8 cellular contexts compared by ENCODE assay signal in genomic region chr2:101151859-101152194, GRCh38. TPM values are rescaled to one million over a fixed set of nuclear protein-coding genes. Genes with fewer than 3 reads are reported as not detected.
DNase-seq lines count a peak whose midpoint lies in the region; ATAC-seq and TF ChIP-seq lines count a peak whose summit lies in the region.

No MANE protein-coding gene starts in this region.

- WGBS in esophagus muscularis mucosa = 12% methylated on average over 14 of the region's 14 CpGs

- H3K4me3 ChIP-seq in esophagus muscularis mucosa = peak overlapping the region; percentile 80 to 86 (median 80)
- H3K4me3 ChIP-seq in neutrophil (ENCODE audit: low read depth in 1 of 2, low read length in 1 of 2) = peak overlapping the region; percentile 50 to 53

- H3K36me3 ChIP-seq in ES-I3 (ENCODE audit: insufficient read depth, low read length) (no peaks in the 10 kb centered on the region), esophagus muscularis mucosa (no peaks in the 10 kb centered on the region), neutrophil (no peaks in the 10 kb centered on the region)

- TF ChIP-seq CTCF in esophagus muscularis mucosa (IDR thresholded peaks at IDR 0.05) = no peak
- no peak for TF ChIP-seq CTCF in neutrophil (IDR thresholded peaks at IDR 0.05)

- intact Hi-C loops in esophagus muscularis mucosa (cut with DNase I) = loop anchor here (2.0 to 5.0 kb wide), 3 partner anchors 40 to 139 kb away; no protein-coding TSS in a partner anchor

- H3K9me3 ChIP-seq in ES-I3 (ENCODE audit: control insufficient read depth, insufficient read depth, low read length) (no peaks in the 10 kb centered on the region), esophagus muscularis mucosa (no peaks in the 10 kb centered on the region), neutrophil (no peaks in the 10 kb centered on the region)

- ATAC-seq in HG03520 (IDR thresholded peaks at IDR 0.05; ENCODE audit: unreplicated experiment) = no peak

- H3K27ac ChIP-seq in esophagus muscularis mucosa (replicated peaks in 1 of 4) (peak overlapping the region; percentile 82 to 86 (median 84)), neutrophil (peak overlapping the region; percentile 59)

- peaks cover 18% of the 10 kb centered on the region for H3K4me1 ChIP-seq in ES-I3 (ENCODE audit: insufficient read depth, low read length)
- peaks cover 34 to 47% (median 41%) of the 10 kb centered on the region in 4 donors for H3K4me1 ChIP-seq in esophagus muscularis mucosa
- peaks cover 34 to 47% of the 10 kb centered on the region in 2 experiments for H3K4me1 ChIP-seq in neutrophil (ENCODE audit: control insufficient read depth in 1 of 2, insufficient read depth in 1 of 2, low read depth in 1 of 2, low read length in 1 of 2)

- no peaks in the 10 kb centered on the region for H3K27me3 ChIP-seq in esophagus muscularis mucosa
- H3K27me3 ChIP-seq in neutrophil = peaks cover 39% of the 10 kb centered on the region

- DNase-seq in OCI-M1 (lab: John Stamatoyannopoulos, UW) = peak; percentile 48
- DNase-seq in esophagus muscularis mucosa (ENCODE audit: extremely low spot score) = no peak
- no peak for DNase-seq in COLO829 (ENCODE audit: low spot score)
- DNase-seq in HuH-7 (ENCODE audit: low spot score) = no peak
- no peak for DNase-seq in stimulated activated CD4-positive, alpha-beta T cell treated with anti-CD3 and anti-CD28 coated beads, Interleukin-12 subunit alpha, Interleukin-12 subunit beta, amount 100 ng/mL, for 4 hours

- H3K9ac ChIP-seq in ES-I3 (ENCODE audit: low read depth, low read length) = peak overlapping the region; percentile 73; the same call in 1 of the 2 replicates

- no peak for TF ChIP-seq EP300 in esophagus muscularis mucosa (IDR thresholded peaks at IDR 0.05)

- TF ChIP-seq POLR2A in esophagus muscularis mucosa (IDR thresholded peaks at IDR 0.05; ENCODE audit: low read depth) = no peak

RNA-seq across cellular contexts. Expression of gene TBC1D8, which starts 0.6 kb away (rescaled TPM):
- total RNA-seq in esophagus muscularis mucosa = 10 to 100 TPM; 16.7 to 23.4 (median 20.4) TPM
